In genomic region chr7:108049962-108050361, GRCh38 we compare ENCODE assay signal across 1 cellular context.
TF ChIP-seq lines count a peak whose summit lies in the region.

No MANE protein-coding gene starts in this region.

TF ChIP-seq in K562, 482 proteins besides CTCF, POLR2A, EP300 and RAD21:
- TF ChIP-seq E2F1 (CRISPR knock-in tag; IDR thresholded peaks at IDR 0.05) (no peak), U2AF1 (optimal IDR thresholded peaks at IDR 0.05; ENCODE audit: low read depth, low read length) (no peak), ZNF124 (CRISPR knock-in tag; IDR thresholded peaks at IDR 0.05) (no peak), TCF3 (CRISPR knock-in tag; IDR thresholded peaks at IDR 0.05) (no peak), ATF7 (IDR thresholded peaks at IDR 0.05) (no peak), ZBTB49 (CRISPR knock-in tag; IDR thresholded peaks at IDR 0.05; ENCODE audit: borderline replicate concordance) (no peak), KDM2B (CRISPR knock-in tag; IDR thresholded peaks at IDR 0.05) (no peak), MLX (CRISPR knock-in tag; conservative IDR thresholded peaks at IDR 0.05) (no peak), ZNF12 (CRISPR knock-in tag; IDR thresholded peaks at IDR 0.05) (no peak), LARP7 (IDR thresholded peaks at IDR 0.05) (no peak), CXXC5 (CRISPR knock-in tag; IDR thresholded peaks at IDR 0.05) (no peak), ZNF277 (CRISPR knock-in tag; IDR thresholded peaks at IDR 0.05; ENCODE audit: borderline replicate concordance) (no peak), ARID2 (IDR thresholded peaks at IDR 0.05) (no peak), ZNF41 (CRISPR knock-in tag; conservative IDR thresholded peaks at IDR 0.05) (no peak), ZC3H11A (IDR thresholded peaks at IDR 0.05; ENCODE audit: low read depth, low read length) (no peak), ETV6 (IDR thresholded peaks at IDR 0.05; ENCODE audit: borderline replicate concordance in 1 of 2, low read depth in 2 of 2, low read length in 1 of 2) (no peak), ETV6 (CRISPR knock-in tag; IDR thresholded peaks at IDR 0.05; ENCODE audit: borderline replicate concordance) (no peak), WHSC1 (IDR thresholded peaks at IDR 0.05; ENCODE audit: low read length) (no peak)
